ENCODE assay signal across 1 cellular context in genomic region chr6:41122373-41122772, GRCh38.
TF ChIP-seq lines count a peak whose summit lies in the region.

No MANE protein-coding gene starts in this region.

TF ChIP-seq in IMR-90, 13 proteins besides CTCF, POLR2A, EP300 and RAD21:
- no peak for TF ChIP-seq NFE2L2 (IDR thresholded peaks at IDR 0.05; ENCODE audit: low read depth, low read length)
- no peak for TF ChIP-seq CHD1 (IDR thresholded peaks at IDR 0.05; ENCODE audit: low read depth, low read length)
- no peak for TF ChIP-seq CEBPB (IDR thresholded peaks at IDR 0.05; ENCODE audit: low read depth, low read length)
- no peak for TF ChIP-seq MAZ (IDR thresholded peaks at IDR 0.05; ENCODE audit: borderline replicate concordance, low read depth, low read length)
- TF ChIP-seq USF2 (IDR thresholded peaks at IDR 0.05; ENCODE audit: low read depth, low read length): no peak
- no peak for TF ChIP-seq RCOR1 (IDR thresholded peaks at IDR 0.05; ENCODE audit: insufficient replicate concordance, low read length)
- no peak for TF ChIP-seq MAFK (IDR thresholded peaks at IDR 0.05; ENCODE audit: low read depth, low read length)
- no peak for TF ChIP-seq RFX5 (IDR thresholded peaks at IDR 0.05; ENCODE audit: low read depth, low read length)
- TF ChIP-seq MXI1 (IDR thresholded peaks at IDR 0.05; ENCODE audit: borderline replicate concordance, low read depth, low read length): no peak
- TF ChIP-seq FOS (IDR thresholded peaks at IDR 0.05; ENCODE audit: low read depth, low read length): no peak
- TF ChIP-seq ELK1 (IDR thresholded peaks at IDR 0.05; ENCODE audit: borderline replicate concordance, low read depth, low read length): no peak
- no peak for TF ChIP-seq SMC3 (IDR thresholded peaks at IDR 0.05; ENCODE audit: low read depth, low read length)
- TF ChIP-seq BHLHE40 (IDR thresholded peaks at IDR 0.05; ENCODE audit: low read depth, low read length): no peak
